ENCODE assay signal across 8 cellular contexts in the genomic region with DNA sequence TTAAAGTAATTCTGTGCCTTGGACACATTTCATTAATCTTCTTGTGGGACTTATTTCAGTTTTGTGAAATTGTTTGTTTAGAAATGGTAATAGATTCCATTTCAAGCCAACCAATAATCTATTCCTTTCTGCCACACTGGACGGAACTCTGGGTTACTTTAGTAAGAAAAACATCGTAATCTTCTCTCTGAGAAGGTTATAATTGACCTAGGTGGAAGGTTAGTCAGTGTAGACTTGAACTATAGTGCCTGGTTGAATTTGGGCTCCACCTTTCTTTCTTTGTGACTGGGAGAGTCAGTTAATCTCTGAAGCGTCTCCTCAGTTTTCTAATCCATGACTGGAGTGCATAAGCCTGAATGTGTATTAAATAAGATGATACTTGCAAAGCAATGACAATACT.
DNase-seq lines count a peak whose midpoint lies in the region; ATAC-seq, FAIRE-seq and TF ChIP-seq lines count a peak whose summit lies in the region.

No MANE protein-coding gene starts in this region.

- H3K4me1 ChIP-seq in astrocyte (ENCODE audit: insufficient read depth, low read length), result peaks cover 4% of the 10 kb centered on the region
- H3K4me1 ChIP-seq in CD4-positive, alpha-beta memory T cell (ENCODE audit: insufficient read depth, low read length), result no peaks in the 10 kb centered on the region

- no peak overlapping the region for H3K9ac ChIP-seq in astrocyte (ENCODE audit: low read length)

- peak overlapping the region; percentile 32 for H3K4me2 ChIP-seq in astrocyte (ENCODE audit: low read length)

- no peak for DNase-seq in astrocyte (ENCODE audit: low read depth)
- DNase-seq in RKO (ENCODE audit: low spot score), result no peak
- DNase-seq in nucleus accumbens (lab: John Stamatoyannopoulos, UW), result no peak
- no peak for DNase-seq in CD4-positive, alpha-beta memory T cell

- no peaks in the 10 kb centered on the region for H3K79me2 ChIP-seq in astrocyte (ENCODE audit: insufficient read depth, low read length)

- no peak overlapping the region for H3K4me3 ChIP-seq in astrocyte (ENCODE audit: insufficient read depth, low read depth, low read length)
- H3K4me3 ChIP-seq in CD4-positive, alpha-beta memory T cell (ENCODE audit: low read length in 2 of 2), result no peak overlapping the region

- no peak overlapping the region for H3K27ac Mint-ChIP-seq in astrocyte (ENCODE audit: unreplicated experiment)
- no peak overlapping the region for H3K27ac Mint-ChIP-seq in CD4-positive, alpha-beta memory T cell

- peaks cover 18% of the 10 kb centered on the region for H3K4me1 Mint-ChIP-seq in astrocyte (ENCODE audit: low read depth, unreplicated experiment)
- peaks cover 0 to 8% (median 0%) of the 10 kb centered on the region in 4 donors for H3K4me1 Mint-ChIP-seq in CD4-positive, alpha-beta memory T cell

- ATAC-seq in GM18868 (IDR thresholded peaks at IDR 0.05; ENCODE audit: unreplicated experiment) (peak; percentile 26), GM21515 (IDR thresholded peaks at IDR 0.05; ENCODE audit: unreplicated experiment) (peak; percentile 23), HG03097 (IDR thresholded peaks at IDR 0.05; ENCODE audit: low FRiP score, unreplicated experiment) (peak; percentile 6), SK-N-SH treated with all-trans-retinoic acid at 6 μM for 48 hours (no peak)

- H3K27me3 Mint-ChIP-seq in astrocyte (ENCODE audit: low read depth, unreplicated experiment), result no peaks in the 10 kb centered on the region
- H3K27me3 Mint-ChIP-seq in CD4-positive, alpha-beta memory T cell, result peaks cover 0 to 5% of the 10 kb centered on the region in 2 donors

- FAIRE-seq in astrocyte (lab: Jason Lieb, UNC), result no peak

- no peaks in the 10 kb centered on the region for H3K36me3 Mint-ChIP-seq in astrocyte (ENCODE audit: low read depth, unreplicated experiment)
- H3K36me3 Mint-ChIP-seq in CD4-positive, alpha-beta memory T cell, result no peaks in the 10 kb centered on the region

- H3K27me3 ChIP-seq in astrocyte (ENCODE audit: insufficient read depth, low read length), result no peaks in the 10 kb centered on the region
- H3K27me3 ChIP-seq in CD4-positive, alpha-beta memory T cell (ENCODE audit: insufficient read depth, low read length), result no peaks in the 10 kb centered on the region

- H3K36me3 ChIP-seq in astrocyte (ENCODE audit: insufficient read depth, low read length), result no peaks in the 10 kb centered on the region
- no peaks in the 10 kb centered on the region for H3K36me3 ChIP-seq in CD4-positive, alpha-beta memory T cell (ENCODE audit: insufficient read depth, low read length)

- CTCF ChIA-PET in CD4-positive, alpha-beta memory T cell (lab: Charles Lee; ENCODE audit: partially characterized antibody), result no interaction called here

- TF ChIP-seq CTCF in astrocyte (IDR thresholded peaks at IDR 0.05; ENCODE audit: insufficient read depth, low read depth, low read length), result no peak

- intact Hi-C loops in CD4-positive, alpha-beta memory T cell (cut with micrococcal nuclease), result no loop called here

- POLR2A ChIA-PET in CD4-positive, alpha-beta memory T cell (lab: Charles Lee; ENCODE audit: partially characterized antibody), result no interaction called here

- H2AFZ ChIP-seq in astrocyte (ENCODE audit: low read depth, low read length), result no peak overlapping the region

- no peaks in the 10 kb centered on the region for H3K9me3 ChIP-seq in astrocyte (ENCODE audit: insufficient read depth, low read depth, low read length)
- H3K9me3 ChIP-seq in CD4-positive, alpha-beta memory T cell (ENCODE audit: control insufficient read depth in 1 of 2, low read length in 2 of 2), result no peaks in the 10 kb centered on the region

- H3K4me3 Mint-ChIP-seq in astrocyte (ENCODE audit: unreplicated experiment), result no peak overlapping the region
- H3K4me3 Mint-ChIP-seq in CD4-positive, alpha-beta memory T cell, result no peak overlapping the region

- no peaks in the 10 kb centered on the region for H4K20me1 ChIP-seq in astrocyte (ENCODE audit: insufficient read depth, low read length)

- H3K9me3 Mint-ChIP-seq in astrocyte (ENCODE audit: unreplicated experiment), result no peaks in the 10 kb centered on the region
- H3K9me3 Mint-ChIP-seq in CD4-positive, alpha-beta memory T cell, result peaks cover 0 to 4% (median under 1%) of the 10 kb centered on the region in 8 donors

- no peak overlapping the region for H3K27ac ChIP-seq in astrocyte (ENCODE audit: low read depth, low read length)
- no peak overlapping the region for H3K27ac ChIP-seq in CD4-positive, alpha-beta memory T cell (ENCODE audit: low read depth, low read length)

TF ChIP-seq in SK-N-SH treated with all-trans-retinoic acid at 6 μM for 48 hours, 23 proteins besides CTCF, POLR2A, EP300 and RAD21:
- no peak for TF ChIP-seq GLIS3 (CRISPR knock-in tag; IDR thresholded peaks at IDR 0.05)
TF ChIP-seq in SK-N-SH treated with all-trans-retinoic acid at 6 μM for 48 hours: peak in this region for 0.
